8 cellular contexts compared by ENCODE assay signal in the genomic region with DNA sequence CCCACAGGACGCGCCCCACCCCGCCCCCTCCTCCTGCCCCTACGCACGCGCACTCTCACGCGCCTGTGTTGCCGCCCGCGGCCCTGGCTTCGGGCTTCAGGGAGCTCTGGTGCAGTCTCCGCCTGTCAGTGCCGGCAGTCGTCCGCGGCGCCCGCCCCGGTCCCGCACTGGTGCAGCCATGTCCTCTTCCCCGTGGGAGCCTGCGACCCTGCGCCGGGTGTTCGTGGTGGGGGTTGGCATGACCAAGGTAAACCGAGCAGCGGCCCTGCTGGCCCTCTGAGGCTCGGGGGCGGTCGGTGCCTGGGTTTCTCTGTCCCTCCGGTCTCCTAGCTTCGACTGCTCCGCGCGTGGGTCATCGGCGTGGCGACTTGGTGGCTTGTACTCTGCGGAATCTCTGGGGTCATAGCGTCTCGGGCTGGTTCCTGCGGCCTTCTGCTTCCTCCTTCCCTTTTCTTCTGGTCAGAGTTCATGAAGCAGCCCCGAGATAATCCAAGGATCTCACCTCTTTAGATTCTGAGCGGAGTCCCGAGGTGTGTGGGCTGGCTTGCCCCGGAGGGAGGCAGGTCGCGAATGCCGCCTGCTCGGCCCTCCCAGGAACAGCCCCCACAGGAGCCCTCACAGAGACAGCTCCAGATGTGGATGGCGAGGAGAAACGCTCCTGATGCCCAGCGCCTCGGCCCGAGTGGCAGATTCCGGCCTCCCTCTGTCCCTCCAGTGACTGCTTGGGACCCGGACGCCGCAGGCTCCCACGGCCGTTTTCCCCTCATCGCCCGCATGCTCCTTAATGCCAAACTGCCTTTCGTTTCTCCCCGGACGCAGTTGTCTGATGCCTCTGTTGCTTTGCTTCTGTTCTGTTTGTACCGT. TPM values are rescaled to one million over a fixed set of nuclear protein-coding genes. Genes with fewer than 3 reads are reported as not detected.
DNase-seq lines count a peak whose midpoint lies in the region; FAIRE-seq and TF ChIP-seq lines count a peak whose summit lies in the region.

A gene with protein sequence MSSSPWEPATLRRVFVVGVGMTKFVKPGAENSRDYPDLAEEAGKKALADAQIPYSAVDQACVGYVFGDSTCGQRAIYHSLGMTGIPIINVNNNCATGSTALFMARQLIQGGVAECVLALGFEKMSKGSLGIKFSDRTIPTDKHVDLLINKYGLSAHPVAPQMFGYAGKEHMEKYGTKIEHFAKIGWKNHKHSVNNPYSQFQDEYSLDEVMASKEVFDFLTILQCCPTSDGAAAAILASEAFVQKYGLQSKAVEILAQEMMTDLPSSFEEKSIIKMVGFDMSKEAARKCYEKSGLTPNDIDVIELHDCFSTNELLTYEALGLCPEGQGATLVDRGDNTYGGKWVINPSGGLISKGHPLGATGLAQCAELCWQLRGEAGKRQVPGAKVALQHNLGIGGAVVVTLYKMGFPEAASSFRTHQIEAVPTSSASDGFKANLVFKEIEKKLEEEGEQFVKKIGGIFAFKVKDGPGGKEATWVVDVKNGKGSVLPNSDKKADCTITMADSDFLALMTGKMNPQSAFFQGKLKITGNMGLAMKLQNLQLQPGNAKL (plus strand): TSS at position 58 of the 864 bp plus-strand sequence. CDS start 121 bp downstream, at position 179.

- no peaks in the 10 kb centered on the region for H3K9me3 ChIP-seq in osteoblast (ENCODE audit: low read depth, low read length)
- no peaks in the 10 kb centered on the region for H3K9me3 ChIP-seq in suprapubic skin

- under 1% methylated on average over 27 of the region's 68 CpGs for WGBS in suprapubic skin

- peaks cover 6% of the 10 kb centered on the region for H4K20me1 ChIP-seq in osteoblast (ENCODE audit: insufficient read depth, low read length)

- H3K79me2 ChIP-seq in osteoblast (ENCODE audit: insufficient read depth, low read length): peaks cover 22% of the 10 kb centered on the region

- H3K4me2 ChIP-seq in osteoblast (ENCODE audit: insufficient read depth, low read length): peak within 1 kb of the TSS; percentile 96

- no peak for TF ChIP-seq EP300 in suprapubic skin (IDR thresholded peaks at IDR 0.05)

- TF ChIP-seq CTCF in osteoblast (IDR thresholded peaks at IDR 0.05; ENCODE audit: extremely low read depth, low read depth, low read length): no peak
- no peak for TF ChIP-seq CTCF in suprapubic skin (IDR thresholded peaks at IDR 0.05)

- peak within 1 kb of the TSS; percentile 100 for H2AFZ ChIP-seq in osteoblast (ENCODE audit: low read length)

- H3K27me3 ChIP-seq in osteoblast (ENCODE audit: insufficient read depth, low read length) (no peaks in the 10 kb centered on the region), suprapubic skin (no peaks in the 10 kb centered on the region)

- in situ Hi-C loops in SK-MEL-5 (cut with HindIII; ENCODE audit: low pct_unique_long_range_greater_than_20kb, low sequenced_read_pairs): no loop called here

- H3K4me3 ChIP-seq in osteoblast (ENCODE audit: insufficient read depth, low read length): peak within 1 kb of the TSS; percentile 91
- peak within 1 kb of the TSS; percentile 77 for H3K4me3 ChIP-seq in suprapubic skin

- peak in 1 of 2 donors; percentile 18 for TF ChIP-seq POLR2A in suprapubic skin (IDR thresholded peaks at IDR 0.05)

- peaks cover 8% of the 10 kb centered on the region for H3K4me1 ChIP-seq in osteoblast (ENCODE audit: insufficient read depth, low read length)
- peaks cover 16% of the 10 kb centered on the region for H3K4me1 ChIP-seq in suprapubic skin

- H3K27ac ChIP-seq in osteoblast (ENCODE audit: low read depth, low read length): peak within 1 kb of the TSS; percentile 69
- H3K27ac ChIP-seq in suprapubic skin: peak within 1 kb of the TSS; percentile 70

- H3K36me3 ChIP-seq in osteoblast (ENCODE audit: insufficient read depth, low read length): no peaks in the 10 kb centered on the region
- no peaks in the 10 kb centered on the region for H3K36me3 ChIP-seq in suprapubic skin

- DNase-seq in AG20443 (ENCODE audit: low spot score): peak; percentile 98
- DNase-seq in GM19239 (ENCODE audit: insufficient read length, low spot score): peak; percentile 78
- peak; percentile 79 for DNase-seq in HuH-7 (ENCODE audit: low spot score)
- DNase-seq in SK-MEL-5 (ENCODE audit: low read depth, low spot score): peak; percentile 63
- peak; percentile 80 for DNase-seq in activated naive CD4-positive, alpha-beta T cell treated with anti-CD3 and anti-CD28 coated beads, Interleukin-2, amount 50 U/mL, for 16 hours
- no peak for DNase-seq in glomerular endothelial cell (ENCODE audit: extremely low read depth, low read depth, low spot score)
- peak; percentile 97 for DNase-seq in osteoblast (ENCODE audit: insufficient read length, low spot score, missing footprints)
- DNase-seq in suprapubic skin (ENCODE audit: low spot score in 2 of 2): peak; percentile 88 to 93

- FAIRE-seq in GM19239 (lab: Jason Lieb, UNC): no peak

RNA-seq across cellular contexts. Expression of the gene that starts here (rescaled TPM):
- total RNA-seq in SK-MEL-5 (2014; rRNA removed; shearing (Covaris generic)): 83.7 and 98.1 TPM in 2 replicates
- polyA plus RNA-seq in SK-MEL-5 (2015; cell fraction: cytosol; rRNA removed): 71.2 and 77.5 TPM in 2 replicates
- 34.0 and 51.8 TPM in 2 replicates for polyA plus RNA-seq in SK-MEL-5 (2015; cell fraction: nucleus; rRNA removed)
- total RNA-seq in glomerular endothelial cell (89.1 and 90.3 TPM in 2 replicates), osteoblast (171 and 182 TPM in 2 replicates), suprapubic skin (100 to 1,000 TPM in 3 of 4 donors, 10 to 100 TPM in 1; 64.5 to 122 (median 113) TPM)
